Comparison of ENCODE assay signal across 1 cellular context in the genomic region with DNA sequence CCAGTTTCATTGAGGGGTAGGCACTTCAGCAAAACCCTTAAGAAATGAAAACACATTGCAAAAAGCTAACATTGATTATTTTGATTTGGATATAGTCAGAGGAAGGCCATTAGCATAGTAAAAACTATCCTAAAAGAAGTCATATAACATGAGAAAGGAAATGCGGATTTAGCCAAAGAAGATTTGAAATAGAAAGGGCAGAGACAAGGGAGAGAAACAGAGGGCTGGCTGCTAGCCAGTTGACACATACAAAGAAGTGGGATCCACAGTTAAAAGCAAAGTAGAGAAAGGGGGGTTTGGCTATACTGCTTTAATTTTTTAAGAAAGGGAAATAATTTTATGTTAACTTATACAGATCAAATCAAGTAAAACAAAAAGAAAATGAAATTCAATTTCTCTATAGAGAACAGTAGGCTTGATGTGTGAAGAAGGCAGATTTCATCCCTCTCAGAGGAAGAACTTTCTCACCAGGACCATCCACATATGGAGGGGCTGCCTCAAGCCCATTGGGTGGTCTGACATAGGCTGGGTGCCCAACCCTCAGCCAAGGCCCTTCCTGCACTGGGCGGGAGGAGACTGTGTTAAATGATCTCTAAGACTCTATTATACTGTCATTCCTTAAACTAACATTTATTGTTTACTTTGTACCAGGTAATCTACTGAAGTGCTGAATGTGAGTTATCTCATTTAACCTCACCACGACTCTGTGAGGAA.
TF ChIP-seq lines count a peak whose summit lies in the region.

No MANE protein-coding gene starts in this region.

TF ChIP-seq in endothelial cell of umbilical vein, 7 proteins besides CTCF, POLR2A, EP300 and RAD21:
- no peak for TF ChIP-seq POLR2AphosphoS5 (IDR thresholded peaks at IDR 0.05; ENCODE audit: insufficient read depth, low read depth, low read length)
- TF ChIP-seq, protein P1, sequence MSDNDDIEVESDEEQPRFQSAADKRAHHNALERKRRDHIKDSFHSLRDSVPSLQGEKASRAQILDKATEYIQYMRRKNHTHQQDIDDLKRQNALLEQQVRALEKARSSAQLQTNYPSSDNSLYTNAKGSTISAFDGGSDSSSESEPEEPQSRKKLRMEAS (IDR thresholded peaks at IDR 0.05; ENCODE audit: insufficient read depth, insufficient read length), result no peak
- peak; percentile 47 for TF ChIP-seq GATA2 (IDR thresholded peaks at IDR 0.05; ENCODE audit: insufficient read depth, insufficient read length, low read depth, low read length)
TF ChIP-seq in endothelial cell of umbilical vein: peak in this region for 1.
